ENCODE assay signal across 26 cellular contexts in genomic region chr9:132898043-132898442, GRCh38. TPM values are rescaled to one million over a fixed set of nuclear protein-coding genes. Genes with fewer than 3 reads are reported as not detected.
"Had no signal": no experiment of that assay in that cellular context is flagged by ENCODE, and none has a peak within 500 bp of the region (broad histone marks: within the 10 kb centered on the region; RNA-seq: fewer than 3 reads in every experiment).

No MANE protein-coding gene starts in this region.

- H3K36me3 Mint-ChIP-seq: activated naive CD4-positive, alpha-beta T cell treated with anti-CD3 and anti-CD28 coated beads, Interleukin-2, amount 50 U/mL, for 72 hours had no signal

- ATAC-seq: activated CD8-positive, alpha-beta memory T cell treated with anti-CD3 and anti-CD28 coated beads, Interleukin-2, amount 10 ng/mL, durations not matched to agents 7 days and 5 days; activated naive CD4-positive, alpha-beta T cell treated with anti-CD3 and anti-CD28 coated beads, Interleukin-2, amount 50 U/mL, for 72 hours; activated naive CD8-positive, alpha-beta T cell treated with anti-CD3 and anti-CD28 coated beads, Interleukin-2, amount 50 U/mL, for 24 hours; body of pancreas; WTC11 had no signal

- H3K4me3 Mint-ChIP-seq: activated CD8-positive, alpha-beta memory T cell treated with anti-CD3 and anti-CD28 coated beads, Interleukin-2, amount 10 ng/mL, durations not matched to agents 7 days and 5 days; activated naive CD8-positive, alpha-beta T cell treated with anti-CD3 and anti-CD28 coated beads, Interleukin-2, amount 50 U/mL, for 24 hours; activated T-cell treated with anti-CD3 and anti-CD28 coated beads, Interleukin-2, amount 50 U/mL, for 24 hours; central memory CD8-positive, alpha-beta T cell; WTC11 had no signal

- H3K9me3 Mint-ChIP-seq: activated naive CD4-positive, alpha-beta T cell treated with anti-CD3 and anti-CD28 coated beads, Interleukin-2, amount 50 U/mL, for 72 hours; activated naive CD8-positive, alpha-beta T cell treated with anti-CD3 and anti-CD28 coated beads, Interleukin-2, amount 50 U/mL, for 24 hours; activated T-cell treated with anti-CD3 and anti-CD28 coated beads, Interleukin-2, amount 50 U/mL, for 24 hours; central memory CD8-positive, alpha-beta T cell; WTC11 had no signal

- H3K4me1 Mint-ChIP-seq: central memory CD8-positive, alpha-beta T cell had no signal

- H3K27me3 Mint-ChIP-seq: activated CD8-positive, alpha-beta memory T cell treated with anti-CD3 and anti-CD28 coated beads, Interleukin-2, amount 10 ng/mL, durations not matched to agents 7 days and 5 days; activated naive CD8-positive, alpha-beta T cell treated with anti-CD3 and anti-CD28 coated beads, Interleukin-2, amount 50 U/mL, for 24 hours; activated T-cell treated with anti-CD3 and anti-CD28 coated beads, Interleukin-2, amount 50 U/mL, for 24 hours; central memory CD8-positive, alpha-beta T cell had no signal

- DNase-seq: activated CD4-positive, alpha-beta T cell treated with anti-CD3 and anti-CD28 coated beads for 48 hours; activated CD4-positive, alpha-beta T cell treated with anti-CD3 and anti-CD28 coated beads, Interleukin-2, amount 50 U/mL, for 4 hours; activated CD4-positive, CD25-positive, alpha-beta regulatory T cell treated with anti-CD3 and anti-CD28 coated beads, Interleukin-2, amount 50 U/mL, for 72 hours; activated CD8-positive, alpha-beta memory T cell treated with anti-CD3 and anti-CD28 coated beads, Interleukin-2, amount 10 ng/mL, durations not matched to agents 7 days and 5 days; activated effector memory CD4-positive, alpha-beta T cell treated with anti-CD3 and anti-CD28 coated beads, Interleukin-2, amount 50 U/mL, for 16 hours; activated naive CD4-positive, alpha-beta T cell treated with Interleukin-2 at 50 U/mL for 16 hours; activated naive CD8-positive, alpha-beta T cell treated with anti-CD3 and anti-CD28 coated beads, Interleukin-2, amount 50 U/mL, for 24 hours; activated T-cell treated with anti-CD3 and anti-CD28 coated beads, Interleukin-2, amount 50 U/mL, for 24 hours; amniotic stem cell; body of pancreas; NCI-H1092 treated with DMSO at 0.1 percent for 48 hours; NCI-H1417 treated with DMSO at 0.1 percent for 48 hours; NCI-H187; NCI-H2081; NCI-H345; NCI-H510A; Peyer's patch; Right ventricle myocardium superior; SJCRH30; SK-N-SH; T-helper 1 cell had no signal

- H3K27ac Mint-ChIP-seq: activated CD8-positive, alpha-beta memory T cell treated with anti-CD3 and anti-CD28 coated beads, Interleukin-2, amount 10 ng/mL, durations not matched to agents 7 days and 5 days; activated naive CD8-positive, alpha-beta T cell treated with anti-CD3 and anti-CD28 coated beads, Interleukin-2, amount 50 U/mL, for 24 hours; activated T-cell treated with anti-CD3 and anti-CD28 coated beads, Interleukin-2, amount 50 U/mL, for 24 hours; WTC11 had no signal

- H3K4me3 ChIP-seq: ascending aorta, body of pancreas, Peyer's patch, SJCRH30 had no signal

RNA-seq across cellular contexts. Expression of gene AK8, which starts 20.0 kb away (rescaled TPM):
- total RNA-seq: activated naive CD4-positive, alpha-beta T cell treated with anti-CD3 and anti-CD28 coated beads, Interleukin-2, amount 50 U/mL, for 72 hours; ascending aorta; bronchial epithelial cell; Peyer's patch; SJCRH30 had no signal
